Comparison of ENCODE assay signal across 9 cellular contexts in genomic region chr4:165929662-165930061, GRCh38. TPM values are rescaled to one million over a fixed set of nuclear protein-coding genes. Genes with fewer than 3 reads are reported as not detected.
"Had no signal": no experiment of that assay in that cellular context is flagged by ENCODE, and none has a peak within 500 bp of the region (broad histone marks: within the 10 kb centered on the region; RNA-seq: fewer than 3 reads in every experiment).

No MANE protein-coding gene starts in this region.

- H3K9me3 ChIP-seq: HAP-1 had no signal

- H3K4me3 ChIP-seq: GM23248, HAP-1 had no signal

- H3K27ac Mint-ChIP-seq: HFFc6, IgD-negative memory B cell had no signal

- DNase-seq: GM23248, GOT3, H7, HFFc6, KBM-7 had no signal

- H3K4me3 Mint-ChIP-seq: HFFc6, IgD-negative memory B cell had no signal

- H3K36me3 ChIP-seq: HAP-1 had no signal

- H3K9me3 Mint-ChIP-seq: HFFc6 had no signal

- H3K36me3 Mint-ChIP-seq: IgD-negative memory B cell had no signal

- ATAC-seq: HCT116, HepG2 had no signal

- H3K27me3 Mint-ChIP-seq: IgD-negative memory B cell had no signal

- H3K4me1 ChIP-seq: HAP-1 had no signal

- H3K27ac ChIP-seq: GM23248 had no signal

- H3K4me1 Mint-ChIP-seq: IgD-negative memory B cell had no signal

- FAIRE-seq: HepG2 had no signal

RNA-seq across cellular contexts. Expression of gene TLL1, which starts 56.6 kb away (rescaled TPM):
- total RNA-seq: GM23248, HepG2 had no signal
- polyA plus RNA-seq: GM23248, HepG2, IgD-negative memory B cell had no signal
